8 cellular contexts compared by ENCODE assay signal in genomic region chr7:73718438-73718881, GRCh38. TPM values are rescaled to one million over a fixed set of nuclear protein-coding genes. Genes with fewer than 3 reads are reported as not detected.
DNase-seq lines count a peak whose midpoint lies in the region; ATAC-seq, FAIRE-seq and TF ChIP-seq lines count a peak whose summit lies in the region.

No MANE protein-coding gene starts in this region.

- FAIRE-seq in K562 (lab: Jason Lieb, UNC), result no peak

- H3K9ac ChIP-seq in K562 (ENCODE audit: insufficient read depth in 1 of 2, low read depth in 2 of 2, low read length in 2 of 2) (peak overlapping the region in 1 of 2 experiments; percentile 94; a peak in 2 of 4 replicates), mucosa of rectum (ENCODE audit: low read depth in 1 of 2, low read length in 2 of 2) (peak overlapping the region in 1 of 2 donors; percentile 72)

- H4K20me1 ChIP-seq in K562 (replicated peaks; ENCODE audit: control insufficient read depth, insufficient read depth, low read length), result peaks cover 29% of the 10 kb centered on the region

- no peaks in the 10 kb centered on the region for H3K27me3 ChIP-seq in A673 (replicated peaks; ENCODE audit: insufficient read depth, low read depth, low read length, poor library complexity)
- H3K27me3 ChIP-seq in MG63, result no peaks in the 10 kb centered on the region
- H3K27me3 ChIP-seq in K562 (ENCODE audit: control insufficient read depth in 2 of 2, insufficient read depth in 2 of 2, low read length in 2 of 2), result no peaks in the 10 kb centered on the region
- peaks cover 0 to 4% of the 10 kb centered on the region in 2 donors for H3K27me3 ChIP-seq in mucosa of rectum (ENCODE audit: control insufficient read depth in 2 of 2, insufficient read depth in 2 of 2, low read length in 2 of 2)

- TF ChIP-seq RAD21 in K562 (CRISPR knock-in tag; conservative IDR thresholded peaks at IDR 0.05 in 1 of 2, IDR thresholded peaks at IDR 0.05 in 1 of 2), result no peak

- H3K4me3 ChIP-seq in A673 (ENCODE audit: low read depth, low read length, poor library complexity, severe bottlenecking) (peak overlapping the region; percentile 99), MG63 (peak overlapping the region; percentile 65), K562 (peak overlapping the region; percentile 75), mucosa of rectum (ENCODE audit: low read length in 2 of 2) (peak overlapping the region; percentile 67)

- TF ChIP-seq EP300 in K562 (IDR thresholded peaks at IDR 0.05; ENCODE audit: low read length), result no peak

- WGBS in K562 (ENCODE audit: insufficient coverage, low coverage, missing lambda C conversion rate), result 24% methylated on average over 9 of the region's 9 CpGs

- H3K36me3 ChIP-seq in A673 (ENCODE audit: insufficient read depth, low read length, poor library complexity, severe bottlenecking) (no peaks in the 10 kb centered on the region), MG63 (peaks cover under 1% of the 10 kb centered on the region; the same call in 1 of the 2 replicates), K562 (ENCODE audit: control insufficient read depth, insufficient read depth, low read length) (no peaks in the 10 kb centered on the region), mucosa of rectum (ENCODE audit: control insufficient read depth in 2 of 2, insufficient read depth in 2 of 2, low read length in 2 of 2) (no peaks in the 10 kb centered on the region)

- CTCF ChIA-PET in A673 (lab: Charles Lee) (no interaction called here), K562 (lab: Yijun Ruan, JAX; ENCODE audit: low intra/inter-chr PET ratio) (no interaction called here)

- no peak for ATAC-seq in K562

- peaks cover 10% of the 10 kb centered on the region; the same call in 2 of the 3 replicates for H3K79me2 ChIP-seq in K562 (ENCODE audit: control insufficient read depth, insufficient read depth, low read length)

- DNase-seq in A673 (ENCODE audit: low spot score) (no peak), MG63 (no peak), K562 (ENCODE audit: extremely low read depth in 1 of 4, low spot score in 3 of 4) (no peak), NCI-H2227 (lab: John Stamatoyannopoulos, UW; ENCODE audit: unreplicated experiment) (no peak), NCI-H82 treated with DMSO at 0.1 percent for 48 hours (lab: John Stamatoyannopoulos, UW; ENCODE audit: unreplicated experiment) (no peak), DMS79 treated with DMSO at 0.1 percent for 48 hours (lab: John Stamatoyannopoulos, UW) (no peak), inferior parietal cortex (ENCODE audit: extremely low spot score) (no peak)

- peaks cover 6% of the 10 kb centered on the region for H3K9me1 ChIP-seq in K562 (ENCODE audit: control insufficient read depth, insufficient read depth, low read length)

- H2AFZ ChIP-seq in K562 (ENCODE audit: low read depth, low read length), result no peak overlapping the region

- H3K4me1 ChIP-seq in A673 (ENCODE audit: insufficient read depth, low read length, poor library complexity, severe bottlenecking) (peaks cover 38% of the 10 kb centered on the region), K562 (replicated peaks in 1 of 2; ENCODE audit: control insufficient read depth in 2 of 2, insufficient read depth in 2 of 2, low read length in 2 of 2) (peaks cover 20 to 50% of the 10 kb centered on the region in 2 experiments), mucosa of rectum (ENCODE audit: control insufficient read depth in 2 of 2, insufficient read depth in 2 of 2, low read length in 2 of 2) (peaks cover 13 to 18% of the 10 kb centered on the region in 2 donors)

- BruUV-seq in A673 (replicated peaks; lab: Mats Ljungman, UMichigan) (no TSS peak), K562 (replicated peaks; lab: Mats Ljungman, UMichigan) (no TSS peak)

- no peak for TF ChIP-seq POLR2A in K562 (conservative IDR thresholded peaks at IDR 0.05)

- POLR2A ChIA-PET in A673 (lab: Charles Lee; ENCODE audit: low non-redundant PET), result interaction anchor here (0.6 kb wide), 1 partner anchor 89 kb away, joined by 4 read pairs; no protein-coding TSS in a partner anchor
- POLR2A ChIA-PET in K562 (lab: Yijun Ruan, JAX), result interaction anchor here (0.6 kb wide), 1 partner anchor 105 kb away, joined by 3 read pairs; no protein-coding TSS in a partner anchor

- in situ Hi-C loops in K562 (cut with MboI), result no loop called here

- no peak overlapping the region; the same call in 1 of the 2 replicates for H3K4me2 ChIP-seq in K562 (ENCODE audit: insufficient read depth, low read length)

- intact Hi-C loops in A673 (cut with micrococcal nuclease; ENCODE audit: unreplicated experiment) (loop anchor here (2.0 to 5.0 kb wide), 3 partner anchors 14 to 51 kb away; partner anchors contain the start of genes ABHD11 and VPS37D), K562 (cut with micrococcal nuclease) (loop anchor here (5.0 kb wide), 1 partner anchor 36 kb away; the partner anchor contains the start of genes BUD23 and DNAJC30)

- H3K9me3 ChIP-seq in A673 (ENCODE audit: low read depth, low read length, poor library complexity, severe bottlenecking) (no peaks in the 10 kb centered on the region), MG63 (no peaks in the 10 kb centered on the region), K562 (replicated peaks; ENCODE audit: control insufficient read depth, insufficient read depth, low read depth, low read length) (no peaks in the 10 kb centered on the region), mucosa of rectum (ENCODE audit: control insufficient read depth in 2 of 2, low read length in 2 of 2) (no peaks in the 10 kb centered on the region)

- TF ChIP-seq CTCF in A673 (conservative IDR thresholded peaks at IDR 0.05; ENCODE audit: low read depth, low read length), result no peak
- no peak for TF ChIP-seq CTCF in K562 (IDR thresholded peaks at IDR 0.05 in 2 of 3, conservative IDR thresholded peaks at IDR 0.05 in 1 of 3; ENCODE audit: insufficient read depth in 2 of 3, low read depth in 1 of 3, low read length in 3 of 3)

- H3K27ac ChIP-seq in A673 (ENCODE audit: low read depth, low read length, poor library complexity, severe bottlenecking) (peak overlapping the region; percentile 77), K562 (ENCODE audit: extremely low read depth, low read depth, low read length) (no peak overlapping the region), mucosa of rectum (ENCODE audit: low read depth in 2 of 2, low read length in 2 of 2) (no peak overlapping the region)

RNA-seq across cellular contexts. Expression of gene STX1A, which starts 1.0 kb away (rescaled TPM):
- total RNA-seq in A673 (2021) (37.8 and 47.1 TPM in 2 replicates), K562 (2014; rRNA removed) (9.1 and 9.9 TPM in 2 replicates), K562 (2014; rRNA removed; fragmentation: Illumina TruSeq; extraction: Trizol) (2.3 and 3.9 TPM in 2 replicates), K562 (2015; rRNA removed; fragmentation: Illumina TruSeq; extraction: Trizol) (6.3 and 9.6 TPM in 2 replicates), K562 (2021) (8.0 and 8.9 TPM in 2 replicates)
- 3.8 and 7.8 TPM in 2 replicates for total RNA-seq in MG63 (2014; rRNA removed; shearing (Covaris generic); ENCODE audit: low replicate concordance)
- 30.3 and 77.9 TPM in 2 replicates for total RNA-seq in K562 (2011; cell fraction: chromatin; rRNA removed; ENCODE audit: low replicate concordance)
- total RNA-seq in K562 (2011; cell fraction: nucleolus; rRNA removed), result 38.9 and 39.9 TPM in 2 replicates
- total RNA-seq in K562 (2011; cell fraction: nucleoplasm; rRNA removed), result 23.4 and 25.5 TPM in 2 replicates
- polyA plus RNA-seq in K562 (2011; rRNA removed) (6.7 and 7.5 TPM in 2 replicates), K562 (2014; fragmentation: Illumina TruSeq; extraction: Trizol) (6.1 and 9.9 TPM in 2 replicates), K562 (2014; fragmentation: Nextera tagmentation; extraction: Ambion mirVana) (under 1 TPM; 0.04 to 0.15 TPM), K562 (2014; rRNA removed) (11.7 and 15.1 TPM in 2 replicates)
- 5.7 and 9.2 TPM in 2 replicates for polyA plus RNA-seq in K562 (2011; cell fraction: cytosol; rRNA removed)
- polyA plus RNA-seq in K562 (2011; cell fraction: nucleus; rRNA removed), result 47.5 and 68.0 TPM in 2 replicates
- polyA plus RNA-seq in K562 (2012), result 7.2 and 8.0 TPM in 2 replicates
- polyA minus RNA-seq in K562 (2011; rRNA and poly(A)+ RNA removed), result 14.4 and 26.2 TPM in 2 replicates
- 6.7 and 8.3 TPM in 2 replicates for polyA minus RNA-seq in K562 (2011; cell fraction: cytosol; rRNA and poly(A)+ RNA removed)
- polyA minus RNA-seq in K562 (2011; cell fraction: nucleus; rRNA and poly(A)+ RNA removed), result 9.0 and 13.7 TPM in 2 replicates

RNA-seq across cellular contexts. Expression of gene ABHD11, which starts 20.1 kb away (rescaled TPM):
- 20.7 and 22.9 TPM in 2 replicates for total RNA-seq in A673 (2021)
- total RNA-seq in MG63 (2014; rRNA removed; shearing (Covaris generic); ENCODE audit: low replicate concordance), result 5.0 and 16.7 TPM in 2 replicates
- 36.5 and 95.8 TPM in 2 replicates for total RNA-seq in K562 (2011; cell fraction: chromatin; rRNA removed; ENCODE audit: low replicate concordance)
- total RNA-seq in K562 (2011; cell fraction: nucleolus; rRNA removed), result 87.9 and 90.7 TPM in 2 replicates
- 50.6 and 64.7 TPM in 2 replicates for total RNA-seq in K562 (2011; cell fraction: nucleoplasm; rRNA removed)
- 44.2 and 52.6 TPM in 2 replicates for total RNA-seq in K562 (2014; rRNA removed)
- total RNA-seq in K562 (2014; rRNA removed; fragmentation: Illumina TruSeq; extraction: Trizol), result 11.7 and 13.2 TPM in 2 replicates
- 17.5 and 17.9 TPM in 2 replicates for total RNA-seq in K562 (2015; rRNA removed; fragmentation: Illumina TruSeq; extraction: Trizol)
- total RNA-seq in K562 (2021), result 32.6 and 37.3 TPM in 2 replicates
- 18.4 and 18.9 TPM in 2 replicates for polyA plus RNA-seq in K562 (2011; rRNA removed)
- 22.5 and 50.4 TPM in 2 replicates for polyA plus RNA-seq in K562 (2011; cell fraction: cytosol; rRNA removed)
- polyA plus RNA-seq in K562 (2011; cell fraction: nucleus; rRNA removed), result 22.8 and 51.7 TPM in 2 replicates
- 24.2 and 35.9 TPM in 2 replicates for polyA plus RNA-seq in K562 (2012)
- polyA plus RNA-seq in K562 (2014; fragmentation: Illumina TruSeq; extraction: Trizol), result 25.5 and 26.3 TPM in 2 replicates
- 1 to 10 TPM; 7.7 to 8.6 TPM for polyA plus RNA-seq in K562 (2014; fragmentation: Nextera tagmentation; extraction: Ambion mirVana)
- polyA plus RNA-seq in K562 (2014; rRNA removed), result 40.7 and 41.7 TPM in 2 replicates
- polyA minus RNA-seq in K562 (2011; rRNA and poly(A)+ RNA removed), result 5.8 and 10.2 TPM in 2 replicates
- polyA minus RNA-seq in K562 (2011; cell fraction: cytosol; rRNA and poly(A)+ RNA removed), result 7.9 and 9.4 TPM in 2 replicates
- polyA minus RNA-seq in K562 (2011; cell fraction: nucleus; rRNA and poly(A)+ RNA removed), result 33.2 and 40.7 TPM in 2 replicates

RNA-seq across cellular contexts. Expression of gene BUD23, which starts 35.1 kb away (rescaled TPM):
- total RNA-seq in A673 (2021) (133 and 138 TPM in 2 replicates), K562 (2014; rRNA removed) (170 and 183 TPM in 2 replicates), K562 (2014; rRNA removed; fragmentation: Illumina TruSeq; extraction: Trizol) (117 and 124 TPM in 2 replicates), K562 (2015; rRNA removed; fragmentation: Illumina TruSeq; extraction: Trizol) (123 and 128 TPM in 2 replicates), K562 (2021) (135 and 144 TPM in 2 replicates)
- total RNA-seq in MG63 (2014; rRNA removed; shearing (Covaris generic); ENCODE audit: low replicate concordance), result 88.8 and 104 TPM in 2 replicates
- 117 and 181 TPM in 2 replicates for total RNA-seq in K562 (2011; cell fraction: chromatin; rRNA removed; ENCODE audit: low replicate concordance)
- 113 TPM in 2 replicates for total RNA-seq in K562 (2011; cell fraction: nucleolus; rRNA removed)
- total RNA-seq in K562 (2011; cell fraction: nucleoplasm; rRNA removed), result 140 and 171 TPM in 2 replicates
- polyA plus RNA-seq in K562 (2011; rRNA removed) (115 and 168 TPM in 2 replicates), K562 (2014; fragmentation: Illumina TruSeq; extraction: Trizol) (206 and 216 TPM in 2 replicates), K562 (2014; fragmentation: Nextera tagmentation; extraction: Ambion mirVana) (100 to 1,000 TPM in 1 of 2 experiments, 10 to 100 TPM in 1; 79.5 to 150 TPM), K562 (2014; rRNA removed) (270 and 301 TPM in 2 replicates)
- 171 and 217 TPM in 2 replicates for polyA plus RNA-seq in K562 (2011; cell fraction: cytosol; rRNA removed)
- polyA plus RNA-seq in K562 (2011; cell fraction: nucleus; rRNA removed), result 88.8 and 118 TPM in 2 replicates
- 99.9 and 166 TPM in 2 replicates for polyA plus RNA-seq in K562 (2012)
- 64.3 and 80.9 TPM in 2 replicates for polyA minus RNA-seq in K562 (2011; rRNA and poly(A)+ RNA removed)
- polyA minus RNA-seq in K562 (2011; cell fraction: cytosol; rRNA and poly(A)+ RNA removed), result 39.0 and 45.1 TPM in 2 replicates
- polyA minus RNA-seq in K562 (2011; cell fraction: nucleus; rRNA and poly(A)+ RNA removed), result 19.1 and 20.2 TPM in 2 replicates

RNA-seq across cellular contexts. Expression of gene DNAJC30, which starts 35.2 kb away (rescaled TPM):
- total RNA-seq in A673 (2021), result 11.1 and 11.8 TPM in 2 replicates
- total RNA-seq in MG63 (2014; rRNA removed; shearing (Covaris generic); ENCODE audit: low replicate concordance), result 5.6 and 6.8 TPM in 2 replicates
- 18.6 and 26.1 TPM in 2 replicates for total RNA-seq in K562 (2011; cell fraction: chromatin; rRNA removed; ENCODE audit: low replicate concordance)
- 21.3 and 26.5 TPM in 2 replicates for total RNA-seq in K562 (2011; cell fraction: nucleolus; rRNA removed)
- 23.2 and 25.1 TPM in 2 replicates for total RNA-seq in K562 (2011; cell fraction: nucleoplasm; rRNA removed)
- 6.9 and 8.6 TPM in 2 replicates for total RNA-seq in K562 (2014; rRNA removed)
- total RNA-seq in K562 (2014; rRNA removed; fragmentation: Illumina TruSeq; extraction: Trizol), result 3.8 and 4.2 TPM in 2 replicates
- total RNA-seq in K562 (2015; rRNA removed; fragmentation: Illumina TruSeq; extraction: Trizol), result 4.4 and 4.6 TPM in 2 replicates
- total RNA-seq in K562 (2021), result 10.1 and 11.3 TPM in 2 replicates
- 2.0 and 3.7 TPM in 2 replicates for polyA plus RNA-seq in K562 (2011; rRNA removed)
- 3.2 and 14.7 TPM in 2 replicates for polyA plus RNA-seq in K562 (2011; cell fraction: cytosol; rRNA removed)
- polyA plus RNA-seq in K562 (2011; cell fraction: nucleus; rRNA removed), result 4.0 and 7.2 TPM in 2 replicates
- polyA plus RNA-seq in K562 (2012), result 5.5 and 7.0 TPM in 2 replicates
- 4.6 and 6.4 TPM in 2 replicates for polyA plus RNA-seq in K562 (2014; fragmentation: Illumina TruSeq; extraction: Trizol)
- 1 to 10 TPM; 1.1 to 1.4 TPM for polyA plus RNA-seq in K562 (2014; fragmentation: Nextera tagmentation; extraction: Ambion mirVana)
- polyA plus RNA-seq in K562 (2014; rRNA removed), result 9.2 and 11.4 TPM in 2 replicates
- 5.5 and 7.9 TPM in 2 replicates for polyA minus RNA-seq in K562 (2011; rRNA and poly(A)+ RNA removed)
- polyA minus RNA-seq in K562 (2011; cell fraction: cytosol; rRNA and poly(A)+ RNA removed), result 3.3 and 3.4 TPM in 2 replicates
- polyA minus RNA-seq in K562 (2011; cell fraction: nucleus; rRNA and poly(A)+ RNA removed), result 8.8 and 10.3 TPM in 2 replicates

RNA-seq across cellular contexts. Expression of gene VPS37D, which starts 50.8 kb away (rescaled TPM):
- total RNA-seq in A673 (2021) (8.7 and 10.1 TPM in 2 replicates), K562 (2014; rRNA removed) (2.3 and 2.5 TPM in 2 replicates), K562 (2014; rRNA removed; fragmentation: Illumina TruSeq; extraction: Trizol) (0.26 TPM in 1 of 2 replicates, not detected in the other), K562 (2015; rRNA removed; fragmentation: Illumina TruSeq; extraction: Trizol) (0.25 and 0.38 TPM in 2 replicates), K562 (2021) (1.1 and 1.3 TPM in 2 replicates)
- 1.4 and 2.6 TPM in 2 replicates for total RNA-seq in MG63 (2014; rRNA removed; shearing (Covaris generic); ENCODE audit: low replicate concordance)
- total RNA-seq in K562 (2011; cell fraction: chromatin; rRNA removed; ENCODE audit: low replicate concordance), result 1.3 TPM in 1 of 2 replicates, not detected in the other
- 0.83 and 1.3 TPM in 2 replicates for total RNA-seq in K562 (2011; cell fraction: nucleolus; rRNA removed)
- 0.76 and 0.88 TPM in 2 replicates for total RNA-seq in K562 (2011; cell fraction: nucleoplasm; rRNA removed)
- polyA plus RNA-seq in K562 (2011; rRNA removed) (0.84 and 1.6 TPM in 2 replicates), K562 (2014; fragmentation: Illumina TruSeq; extraction: Trizol) (0.39 and 0.42 TPM in 2 replicates), K562 (2014; fragmentation: Nextera tagmentation; extraction: Ambion mirVana) (not detected), K562 (2014; rRNA removed) (1.3 and 2.1 TPM in 2 replicates)
- polyA plus RNA-seq in K562 (2011; cell fraction: cytosol; rRNA removed), result 1.8 and 2.7 TPM in 2 replicates
- polyA plus RNA-seq in K562 (2011; cell fraction: nucleus; rRNA removed), result 1.7 TPM in 2 replicates
- polyA plus RNA-seq in K562 (2012), result 0.70 and 2.2 TPM in 2 replicates
- 0.32 TPM in 1 of 2 replicates, not detected in the other for polyA minus RNA-seq in K562 (2011; rRNA and poly(A)+ RNA removed)
- 1.2 and 1.9 TPM in 2 replicates for polyA minus RNA-seq in K562 (2011; cell fraction: cytosol; rRNA and poly(A)+ RNA removed)
- 0.27 and 0.33 TPM in 2 replicates for polyA minus RNA-seq in K562 (2011; cell fraction: nucleus; rRNA and poly(A)+ RNA removed)
